Comparison of ENCODE assay signal across 24 cellular contexts in the genomic region with DNA sequence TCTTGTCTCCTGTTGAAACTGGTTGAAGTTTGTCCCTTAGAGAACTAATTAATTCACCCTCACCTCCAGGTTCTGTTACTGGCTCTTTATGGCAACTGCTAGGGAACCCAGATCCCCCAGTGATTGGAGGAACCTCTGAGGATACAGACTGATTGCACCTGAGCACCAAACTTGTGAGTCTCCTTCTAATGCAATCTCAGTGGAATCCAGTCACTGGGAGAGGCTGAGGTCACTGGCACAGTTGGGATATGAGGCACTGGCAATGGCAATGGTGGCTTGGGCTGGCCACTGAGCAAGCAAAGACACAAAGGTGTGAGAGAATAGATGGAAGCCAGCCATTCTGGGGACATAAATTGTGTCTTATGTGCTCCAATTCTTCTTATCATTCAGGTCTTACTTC. TPM values are rescaled to one million over a fixed set of nuclear protein-coding genes. Genes with fewer than 3 reads are reported as not detected.
"Had no signal": no experiment of that assay in that cellular context is flagged by ENCODE, and none has a peak within 500 bp of the region (broad histone marks: within the 10 kb centered on the region; RNA-seq: fewer than 3 reads in every experiment).

No MANE protein-coding gene starts in this region.

- H3K27ac ChIP-seq: coronary artery, pancreas, stomach, testis, tibial artery, upper lobe of right lung, uterus had no signal

- H3K36me3 Mint-ChIP-seq: natural killer cell; stimulated activated effector memory CD8-positive, alpha-beta T cell treated with anti-CD3 and anti-CD28 coated beads, Interleukin-12 subunit alpha, Interleukin-12 subunit beta, amount 100 ng/mL, for 72 hours had no signal

- H3K4me1 Mint-ChIP-seq: memory B cell had no signal

- H3K4me3 ChIP-seq: coronary artery, lung, pancreas, stomach, testis, tibial artery, upper lobe of right lung, uterus had no signal

- H3K36me3 ChIP-seq: pancreas, tibial artery, upper lobe of right lung, uterus had no signal

- ATAC-seq: left colon, left ventricle myocardium superior, natural killer cell, pancreas, sciatic nerve, upper lobe of right lung had no signal

- H3K27ac Mint-ChIP-seq: immature natural killer cell; memory B cell; natural killer cell; progenitor cell of endocrine pancreas; stimulated activated effector memory CD8-positive, alpha-beta T cell treated with anti-CD3 and anti-CD28 coated beads, Interleukin-12 subunit alpha, Interleukin-12 subunit beta, amount 100 ng/mL, for 72 hours had no signal

- H3K9me3 Mint-ChIP-seq: immature natural killer cell, natural killer cell had no signal

- H3K4me1 ChIP-seq: testis had no signal

- DNase-seq: dermis blood vessel endothelial cell; effector memory CD4-positive, alpha-beta T cell; hypothalamus; immature natural killer cell; islet precursor cell; left colon; left ventricle myocardium superior; natural killer cell; occipital lobe; pancreas; stimulated activated CD4-positive, alpha-beta T cell treated with anti-CD3 and anti-CD28 coated beads, Interleukin-2, amount 100 ng/mL, for 24 hours; stimulated activated CD4-positive, alpha-beta T cell treated with anti-CD3 and anti-CD28 coated beads, Interleukin-4, amount 100 ng/mL, for 24 hours; stimulated activated naive CD4-positive, alpha-beta T cell treated with Interleukin-2 at 50 U/mL for 16 hours; stomach; testis; tibial artery; upper lobe of right lung; uterus had no signal

- H3K27me3 ChIP-seq: pancreas, testis, uterus had no signal

- H3K9me3 ChIP-seq: pancreas, stomach, testis, tibial artery, upper lobe of right lung, uterus had no signal

- H3K4me3 Mint-ChIP-seq: immature natural killer cell; memory B cell; natural killer cell; stimulated activated effector memory CD8-positive, alpha-beta T cell treated with anti-CD3 and anti-CD28 coated beads, Interleukin-12 subunit alpha, Interleukin-12 subunit beta, amount 100 ng/mL, for 72 hours had no signal

RNA-seq across cellular contexts. Expression of a gene that starts 5.3 kb away (rescaled TPM):
- polyA plus RNA-seq: immature natural killer cell had no signal
